Comparison of ENCODE assay signal across 21 cellular contexts in genomic region chr15:69315402-69316110, GRCh38. TPM values are rescaled to one million over a fixed set of nuclear protein-coding genes. Genes with fewer than 3 reads are reported as not detected.
A peak's percentile ranks its signal among the peaks of the same experiment; 100 is the strongest.
DNase-seq lines count a peak whose midpoint lies in the region; ATAC-seq, FAIRE-seq and TF ChIP-seq lines count a peak whose summit lies in the region.
"Had no signal": no experiment of that assay in that cellular context is flagged by ENCODE, and none has a peak within 500 bp of the region (broad histone marks: within the 10 kb centered on the region; RNA-seq: fewer than 3 reads in every experiment).

No MANE protein-coding gene starts in this region.

- no peak for ATAC-seq in natural killer cell treated with Interleukin-12 subunit alpha and Interleukin-12 subunit beta and Interleukin-15 and Interleukin-18, amount 100 ng/mL, for 72 hours
- no peak for ATAC-seq in natural killer cell
- ATAC-seq in pancreas = no peak
- no peak for ATAC-seq in activated CD4-positive, alpha-beta T cell treated with anti-CD3 and anti-CD28 coated beads for 36 hours
- ATAC-seq: CD8-positive, alpha-beta T cell; GM23338; Right ventricle myocardium inferior had no signal

- H3K27ac ChIP-seq in pancreas = peak overlapping the region in 3 of 4 donors; percentile 22 to 44 (median 30)

- H3K9me3 ChIP-seq in pancreas = no peaks in the 10 kb centered on the region

- H3K36me3 Mint-ChIP-seq in natural killer cell treated with Interleukin-12 subunit alpha and Interleukin-12 subunit beta and Interleukin-15 and Interleukin-18, amount 100 ng/mL, for 72 hours = no peaks in the 10 kb centered on the region
- H3K36me3 Mint-ChIP-seq in natural killer cell = no peaks in the 10 kb centered on the region
- no peaks in the 10 kb centered on the region for H3K36me3 Mint-ChIP-seq in activated CD4-positive, alpha-beta T cell treated with anti-CD3 and anti-CD28 coated beads for 36 hours (ENCODE audit: low read depth)
- H3K36me3 Mint-ChIP-seq: CD8-positive, alpha-beta T cell had no signal

- no peaks in the 10 kb centered on the region for H3K36me3 ChIP-seq in pancreas

- 65 to 72% methylated on average over 9 of the region's 9 CpGs for WGBS in pancreas, 2 donors

- POLR2A ChIA-PET in activated CD4-positive, alpha-beta T cell treated with anti-CD3 and anti-CD28 coated beads for 36 hours (lab: Charles Lee) = no interaction called here

- TF ChIP-seq CTCF in natural killer cell (IDR thresholded peaks at IDR 0.05) (no peak), pancreas (IDR thresholded peaks at IDR 0.05) (no peak)

- no peak overlapping the region for H3K27ac Mint-ChIP-seq in natural killer cell treated with Interleukin-12 subunit alpha and Interleukin-12 subunit beta and Interleukin-15 and Interleukin-18, amount 100 ng/mL, for 72 hours
- no peak overlapping the region for H3K27ac Mint-ChIP-seq in natural killer cell
- no peak overlapping the region for H3K27ac Mint-ChIP-seq in activated CD4-positive, alpha-beta T cell treated with anti-CD3 and anti-CD28 coated beads for 36 hours
- H3K27ac Mint-ChIP-seq: CD8-positive, alpha-beta T cell; GM23338 had no signal

- peaks cover 14 to 24% of the 10 kb centered on the region in 2 donors for H3K27me3 Mint-ChIP-seq in natural killer cell treated with Interleukin-12 subunit alpha and Interleukin-12 subunit beta and Interleukin-15 and Interleukin-18, amount 100 ng/mL, for 72 hours
- H3K27me3 Mint-ChIP-seq in natural killer cell (ENCODE audit: low read depth in 2 of 2) = peaks cover 0 to 3% of the 10 kb centered on the region in 2 donors
- H3K27me3 Mint-ChIP-seq in activated CD4-positive, alpha-beta T cell treated with anti-CD3 and anti-CD28 coated beads for 36 hours = peaks cover 18% of the 10 kb centered on the region

- no peaks in the 10 kb centered on the region for H3K4me1 ChIP-seq in pancreas

- FAIRE-seq in pancreas (lab: Jason Lieb, UNC) = no peak
- FAIRE-seq: G401.6, RCC 7860 had no signal

- intact Hi-C loops in natural killer cell (cut with micrococcal nuclease) (no loop called here), pancreas (cut with DNase I) (no loop called here)
- intact Hi-C loops in activated CD4-positive, alpha-beta T cell treated with anti-CD3 and anti-CD28 coated beads for 36 hours (cut with DNase I, micrococcal nuclease) = no loop called here

- CTCF ChIA-PET in activated CD4-positive, alpha-beta T cell treated with anti-CD3 and anti-CD28 coated beads for 36 hours (lab: Charles Lee) = interaction anchor here (1.3 kb wide), 1 partner anchor 10 kb away, joined by 3 read pairs; no protein-coding TSS in a partner anchor

- H3K27me3 ChIP-seq in pancreas = no peaks in the 10 kb centered on the region

- H3K4me3 Mint-ChIP-seq in natural killer cell treated with Interleukin-12 subunit alpha and Interleukin-12 subunit beta and Interleukin-15 and Interleukin-18, amount 100 ng/mL, for 72 hours = no peak overlapping the region
- no peak overlapping the region for H3K4me3 Mint-ChIP-seq in natural killer cell
- no peak overlapping the region for H3K4me3 Mint-ChIP-seq in activated CD4-positive, alpha-beta T cell treated with anti-CD3 and anti-CD28 coated beads for 36 hours
- H3K4me3 Mint-ChIP-seq: CD8-positive, alpha-beta T cell; GM23338 had no signal

- no peaks in the 10 kb centered on the region for H3K9me3 Mint-ChIP-seq in natural killer cell treated with Interleukin-12 subunit alpha and Interleukin-12 subunit beta and Interleukin-15 and Interleukin-18, amount 100 ng/mL, for 72 hours
- H3K9me3 Mint-ChIP-seq in natural killer cell = no peaks in the 10 kb centered on the region
- no peaks in the 10 kb centered on the region for H3K9me3 Mint-ChIP-seq in activated CD4-positive, alpha-beta T cell treated with anti-CD3 and anti-CD28 coated beads for 36 hours (ENCODE audit: low read depth)
- H3K9me3 Mint-ChIP-seq: CD8-positive, alpha-beta T cell; GM23338 had no signal

- no peaks in the 10 kb centered on the region for H3K4me1 Mint-ChIP-seq in natural killer cell treated with Interleukin-12 subunit alpha and Interleukin-12 subunit beta and Interleukin-15 and Interleukin-18, amount 100 ng/mL, for 72 hours (ENCODE audit: low read depth in 2 of 2)
- no peaks in the 10 kb centered on the region for H3K4me1 Mint-ChIP-seq in natural killer cell
- H3K4me1 Mint-ChIP-seq in activated CD4-positive, alpha-beta T cell treated with anti-CD3 and anti-CD28 coated beads for 36 hours = peaks cover 9% of the 10 kb centered on the region

- peak; percentile 6 for DNase-seq in natural killer cell treated with Interleukin-12 subunit alpha and Interleukin-12 subunit beta and Interleukin-15 and Interleukin-18, amount 100 ng/mL, for 72 hours (ENCODE audit: low spot score)
- DNase-seq in natural killer cell (no peak), iPS-NIHi11 (ENCODE audit: low spot score) (peak; percentile 2), pancreas (no peak), DMS153 (lab: John Stamatoyannopoulos, UW) (no peak), middle frontal gyrus (ENCODE audit: extremely low spot score, low spot score) (no peak)
- no peak for DNase-seq in activated CD8-positive, alpha-beta memory T cell treated with anti-CD3 and anti-CD28 coated beads, Interleukin-2, amount 50 U/mL, for 4 hours
- DNase-seq in activated CD4-positive, alpha-beta T cell treated with anti-CD3 and anti-CD28 coated beads for 36 hours = no peak
- DNase-seq: AML-193; C1 segment of cervical spinal cord; CD8-positive, alpha-beta T cell; HCEC 1CT; Karpas-422; NCI-H1694; NCI-H2081 treated with DMSO at 0.1 percent for 48 hours; NCI-H446; OCI-M1 had no signal

- no peak overlapping the region for H3K4me3 ChIP-seq in pancreas
- H3K4me3 ChIP-seq: GM23338 had no signal

RNA-seq across cellular contexts. Expression of gene PAQR5, which starts 16.8 kb away (rescaled TPM):
- total RNA-seq in natural killer cell treated with Interleukin-12 subunit alpha and Interleukin-12 subunit beta and Interleukin-15 and Interleukin-18, amount 100 ng/mL, for 72 hours = not detected
- total RNA-seq in natural killer cell (1 to 10 TPM in 1 of 3 donors, under 1 TPM in 2; 0.40 to 1.1 (median 0.59) TPM), pancreas (1 to 10 TPM; 5.2 to 9.4 (median 6.6) TPM)
- polyA plus RNA-seq in pancreas = 1 to 10 TPM; 5.7 to 6.3 TPM
- under 1 TPM in 1 of 2 experiments, not detected in 1; 0.05 TPM for total RNA-seq in activated CD4-positive, alpha-beta T cell treated with anti-CD3 and anti-CD28 coated beads for 36 hours
- total RNA-seq: CD8-positive, alpha-beta T cell had no signal

Comparison
In these comparisons a context has a peak if more than half of its experiments do, and no peak if none do; other contexts are left out.
1. DNase-seq: peak in natural killer cell treated with Interleukin-12 subunit alpha and Interleukin-12 subunit beta and Interleukin-15 and Interleukin-18, amount 100 ng/mL, for 72 hours (single experiment) and iPS-NIHi11 (single experiment); none in natural killer cell (single experiment), pancreas (0 of 6), activated CD8-positive, alpha-beta memory T cell treated with anti-CD3 and anti-CD28 coated beads, Interleukin-2, amount 50 U/mL, for 4 hours (single experiment), DMS153 (single experiment), middle frontal gyrus (single experiment) and activated CD4-positive, alpha-beta T cell treated with anti-CD3 and anti-CD28 coated beads for 36 hours (single experiment).